Comparison of ENCODE assay signal across 15 cellular contexts in genomic region chr3:130026146-130026829, GRCh38. TPM values are rescaled to one million over a fixed set of nuclear protein-coding genes. Genes with fewer than 3 reads are reported as not detected.
DNase-seq lines count a peak whose midpoint lies in the region; ATAC-seq and TF ChIP-seq lines count a peak whose summit lies in the region.
"Not testable (repeated sequence)": the region's sequence is repeated elsewhere in the genome, so short reads cannot be mapped to it uniquely, and the experiment has no call there.
"Had no signal": no experiment of that assay in that cellular context is flagged by ENCODE, and none has a peak within 500 bp of the region (broad histone marks: within the 10 kb centered on the region; RNA-seq: fewer than 3 reads in every experiment).

No MANE protein-coding gene starts in this region.

- TF ChIP-seq RAD21 in Ishikawa (IDR thresholded peaks at IDR 0.05; ENCODE audit: low read depth) = not testable (repeated sequence)

- TF ChIP-seq CTCF in CD14-positive monocyte (IDR thresholded peaks at IDR 0.05) (peak; percentile 24), GM12865 (IDR thresholded peaks at IDR 0.05; ENCODE audit: insufficient read depth, low read depth, low read length, missing control alignments) (peak; percentile 24), PC-9 (conservative IDR thresholded peaks at IDR 0.05) (peak; percentile 39; the same call in 1 of the 2 replicates), MCF 10A (IDR thresholded peaks at IDR 0.05; ENCODE audit: unreplicated experiment) (peak; percentile 8)

- not testable (repeated sequence) for BruUV-seq in PC-9 (replicated peaks; lab: Mats Ljungman, UMichigan); MCF 10A (replicated peaks; lab: Mats Ljungman, UMichigan)

- not testable (repeated sequence) for H3K79me2 ChIP-seq in PC-9 (ENCODE audit: low read depth)

- not testable (repeated sequence) for H3K4me1 ChIP-seq in PC-9 (replicated peaks; ENCODE audit: insufficient read depth)

- H3K36me3 ChIP-seq in PC-9 (ENCODE audit: low read depth) = not testable (repeated sequence)

- not testable (repeated sequence) for H3K4me1 Mint-ChIP-seq in CD14-positive monocyte; activated CD8-positive, alpha-beta T cell treated with anti-CD3 and anti-CD28 coated beads, Interleukin-2, amount 10 ng/mL, durations not matched to agents 7 days and 5 days (ENCODE audit: low read depth); MCF 10A (ENCODE audit: insufficient read depth, unreplicated experiment)

- intact Hi-C loops in CD14-positive monocyte (cut with micrococcal nuclease); PC-9 (cut with micrococcal nuclease; ENCODE audit: unreplicated experiment); MCF 10A (cut with micrococcal nuclease): not testable (repeated sequence)

- not testable (repeated sequence) for DNase-seq in CD14-positive monocyte (ENCODE audit: low spot score); MCF 10A (ENCODE audit: unreplicated experiment)
- DNase-seq in GM12865 (ENCODE audit: low read depth) = peak; percentile 46
- DNase-seq in PC-9 = peak; percentile 65 to 66
- peak; percentile 23 for DNase-seq in activated CD8-positive, alpha-beta T cell treated with anti-CD3 and anti-CD28 coated beads, Interleukin-2, amount 10 ng/mL, durations not matched to agents 7 days and 5 days
- DNase-seq in kidney tubule cell (ENCODE audit: low spot score) = peak; percentile 23
- peak; percentile 11 for DNase-seq in stimulated activated CD4-positive, alpha-beta T cell treated with anti-CD3 and anti-CD28 coated beads, Interleukin-2, amount 100 ng/mL, for 4 hours (ENCODE audit: low read depth)

- H3K9me2 ChIP-seq in PC-9 (ENCODE audit: insufficient read depth) = not testable (repeated sequence)

- not testable (repeated sequence) for ATAC-seq in activated CD8-positive, alpha-beta T cell treated with anti-CD3 and anti-CD28 coated beads, Interleukin-2, amount 10 ng/mL, durations not matched to agents 7 days and 5 days

- H3K9me3 ChIP-seq in PC-9 (ENCODE audit: insufficient read depth, low read depth) = not testable (repeated sequence)

- not testable (repeated sequence) for H2AFZ ChIP-seq in PC-9

- not testable (repeated sequence) for H3K4me3 ChIP-seq in GM12865 (ENCODE audit: low read depth, low read length); PC-9

- CTCF ChIA-PET in PC-9 (lab: Charles Lee); MCF 10A (lab: Yijun Ruan, JAX): not testable (repeated sequence)
- CTCF ChIA-PET in activated CD8-positive, alpha-beta T cell treated with anti-CD3 and anti-CD28 coated beads, Interleukin-2, amount 10 ng/mL, durations not matched to agents 7 days and 5 days (lab: Charles Lee) = interaction anchor here (0.6 to 1.1 kb wide), 3 partner anchors 67 to 536 kb away, joined by 3 to 4 read pairs (median 3); no protein-coding TSS in a partner anchor

- H3K27me3 ChIP-seq in PC-9 (ENCODE audit: insufficient read depth, low read depth) = not testable (repeated sequence)

- not testable (repeated sequence) for H4K20me1 ChIP-seq in PC-9 (ENCODE audit: insufficient read depth)

- H3K27me3 Mint-ChIP-seq in CD14-positive monocyte (ENCODE audit: low read depth in 3 of 3); activated CD8-positive, alpha-beta T cell treated with anti-CD3 and anti-CD28 coated beads, Interleukin-2, amount 10 ng/mL, durations not matched to agents 7 days and 5 days (ENCODE audit: low read depth): not testable (repeated sequence)
- peaks cover 13% of the 10 kb centered on the region for H3K27me3 Mint-ChIP-seq in MCF 10A (ENCODE audit: insufficient read depth, unreplicated experiment)

- H3K4me2 ChIP-seq in PC-9 = peak overlapping the region; percentile 23; the same call in 1 of the 2 replicates

- peaks cover 0 to 16% (median 7%) of the 10 kb centered on the region in 7 donors for H3K9me3 Mint-ChIP-seq in CD14-positive monocyte
- H3K9me3 Mint-ChIP-seq in activated CD8-positive, alpha-beta T cell treated with anti-CD3 and anti-CD28 coated beads, Interleukin-2, amount 10 ng/mL, durations not matched to agents 7 days and 5 days (ENCODE audit: insufficient read depth); MCF 10A (ENCODE audit: unreplicated experiment): not testable (repeated sequence)

- H3K27ac ChIP-seq in PC-9 = not testable (repeated sequence)

- H3K4me3 Mint-ChIP-seq in CD14-positive monocyte; activated CD8-positive, alpha-beta T cell treated with anti-CD3 and anti-CD28 coated beads, Interleukin-2, amount 10 ng/mL, durations not matched to agents 7 days and 5 days; MCF 10A (ENCODE audit: unreplicated experiment): not testable (repeated sequence)

- POLR2A ChIA-PET in PC-9 (lab: Charles Lee; ENCODE audit: unreplicated experiment); MCF 10A (lab: Yijun Ruan, JAX): not testable (repeated sequence)
- POLR2A ChIA-PET in activated CD8-positive, alpha-beta T cell treated with anti-CD3 and anti-CD28 coated beads, Interleukin-2, amount 10 ng/mL, durations not matched to agents 7 days and 5 days (lab: Charles Lee) = interaction anchor here (0.6 kb wide), 1 partner anchor 14 kb away, joined by 3 read pairs; no protein-coding TSS in a partner anchor

- TF ChIP-seq EP300 in Ishikawa (IDR thresholded peaks at IDR 0.05; ENCODE audit: borderline replicate concordance) = not testable (repeated sequence)

- H3K27ac Mint-ChIP-seq in CD14-positive monocyte = peak overlapping the region in 1 of 7 donors; percentile 31
- H3K27ac Mint-ChIP-seq in activated CD8-positive, alpha-beta T cell treated with anti-CD3 and anti-CD28 coated beads, Interleukin-2, amount 10 ng/mL, durations not matched to agents 7 days and 5 days; MCF 10A (ENCODE audit: low read depth, unreplicated experiment): not testable (repeated sequence)

- not testable (repeated sequence) for H3F3A ChIP-seq in PC-9 (ENCODE audit: insufficient read depth, low read depth)

- H3K36me3 Mint-ChIP-seq in CD14-positive monocyte; activated CD8-positive, alpha-beta T cell treated with anti-CD3 and anti-CD28 coated beads, Interleukin-2, amount 10 ng/mL, durations not matched to agents 7 days and 5 days (ENCODE audit: low read depth); MCF 10A (ENCODE audit: insufficient read depth, unreplicated experiment): not testable (repeated sequence)

TF ChIP-seq in Ishikawa, 13 proteins besides CTCF, POLR2A, EP300 and RAD21:
- TF ChIP-seq MAX (IDR thresholded peaks at IDR 0.05) = peak; percentile 79
- peak; percentile 23; the same call in 1 of the 2 replicates for TF ChIP-seq NFIC (IDR thresholded peaks at IDR 0.05)

RNA-seq across cellular contexts. Expression of gene TRH, which starts 51.8 kb away (rescaled TPM):
- not detected for polyA plus RNA-seq in CD14-positive monocyte
- total RNA-seq in PC-9 (2021) (not detected in 2 replicates), MCF 10A (2022) (not detected in 2 replicates)
- not detected for total RNA-seq in activated CD8-positive, alpha-beta T cell treated with anti-CD3 and anti-CD28 coated beads, Interleukin-2, amount 10 ng/mL, durations not matched to agents 7 days and 5 days
- total RNA-seq: adrenal gland, breast epithelium, left ventricle myocardium superior, psoas muscle had no signal
- polyA plus RNA-seq: immature natural killer cell, psoas muscle, SK-N-SH had no signal

RNA-seq across cellular contexts. Expression of gene ALG1L2, which starts 55.3 kb away (rescaled TPM):
- not detected for polyA plus RNA-seq in CD14-positive monocyte
- total RNA-seq in PC-9 (2021) (2.2 and 2.6 TPM in 2 replicates), MCF 10A (2022) (not detected in 2 replicates)
- total RNA-seq in activated CD8-positive, alpha-beta T cell treated with anti-CD3 and anti-CD28 coated beads, Interleukin-2, amount 10 ng/mL, durations not matched to agents 7 days and 5 days = under 1 TPM; 0.78 to 0.90 TPM
- total RNA-seq: left ventricle myocardium superior, psoas muscle, vagina had no signal
- polyA plus RNA-seq: adrenal gland, psoas muscle, SK-N-SH had no signal
